Comparison of ENCODE assay signal across 1 cellular context in genomic region chr2:25276569-25277465, GRCh38.
TF ChIP-seq lines count a peak whose summit lies in the region.

No MANE protein-coding gene starts in this region.

TF ChIP-seq in H1, 55 proteins besides CTCF, POLR2A, EP300 and RAD21 (continued from another document):
- TF ChIP-seq USF2 (IDR thresholded peaks at IDR 0.05; ENCODE audit: low read length) (no peak), TAF1 (IDR thresholded peaks at IDR 0.05; ENCODE audit: low read depth, low read length) (peak; percentile 19; the same call in 1 of the 2 replicates), FOSL1 (IDR thresholded peaks at IDR 0.05; ENCODE audit: insufficient read depth, low read depth, low read length) (no peak), HDAC6 (IDR thresholded peaks at IDR 0.05; ENCODE audit: low read depth, low read length) (no peak), JUND (IDR thresholded peaks at IDR 0.05; ENCODE audit: low read length) (no peak), TAF7 (optimal IDR thresholded peaks at IDR 0.05; ENCODE audit: borderline replicate concordance, low read depth, low read length) (no peak), SIX5 (IDR thresholded peaks at IDR 0.05; ENCODE audit: low read depth, low read length) (no peak), SP2 (IDR thresholded peaks at IDR 0.05; ENCODE audit: low read length) (no peak), KDM4A (IDR thresholded peaks at IDR 0.05; ENCODE audit: low read depth, low read length, severe bottlenecking) (no peak), ATF2 (IDR thresholded peaks at IDR 0.05; ENCODE audit: low read length) (no peak), HDAC2 (IDR thresholded peaks at IDR 0.05; ENCODE audit: borderline replicate concordance in 1 of 2, low read depth in 2 of 2, low read length in 2 of 2) (no peak), SUZ12 (IDR thresholded peaks at IDR 0.05; ENCODE audit: low read length) (no peak), PHF8 (conservative IDR thresholded peaks at IDR 0.05; ENCODE audit: low read depth, low read length) (no peak), SRF (IDR thresholded peaks at IDR 0.05; ENCODE audit: low read depth, low read length) (no peak), EZH2 (IDR thresholded peaks at IDR 0.05; ENCODE audit: low read depth, low read length, severe bottlenecking) (no peak), GABPA (IDR thresholded peaks at IDR 0.05; ENCODE audit: borderline replicate concordance, insufficient read depth, low read length) (peak; percentile 47; the same call in 1 of the 2 replicates), MAFK (IDR thresholded peaks at IDR 0.05; ENCODE audit: low read depth, low read length) (no peak), CTBP2 (IDR thresholded peaks at IDR 0.05; ENCODE audit: borderline replicate concordance, insufficient read depth, insufficient read length, low read length) (no peak), RFX5 (IDR thresholded peaks at IDR 0.05; ENCODE audit: borderline replicate concordance, low read depth, low read length) (no peak), RXRA (IDR thresholded peaks at IDR 0.05; ENCODE audit: insufficient read depth, low read depth, low read length) (no peak), CBX5 (IDR thresholded peaks at IDR 0.05; ENCODE audit: low read depth, low read length) (no peak), KDM1A (IDR thresholded peaks at IDR 0.05; ENCODE audit: borderline replicate concordance, low read length) (no peak), TCF12 (IDR thresholded peaks at IDR 0.05; ENCODE audit: low read depth, low read length) (no peak), TEAD4 (IDR thresholded peaks at IDR 0.05; ENCODE audit: low read depth, low read length) (no peak), RBBP5 (IDR thresholded peaks at IDR 0.05; ENCODE audit: borderline replicate concordance, low read depth, low read length) (0 out of 2 replicates have a peak, but pooled peaks have one; percentile 44), BRCA1 (IDR thresholded peaks at IDR 0.05; ENCODE audit: low read depth, low read length) (no peak), RNF2 (IDR thresholded peaks at IDR 0.05; ENCODE audit: borderline replicate concordance, low read depth, low read length, missing control alignments, poor library complexity, severe bottlenecking) (no peak)
- TF ChIP-seq, protein P1, sequence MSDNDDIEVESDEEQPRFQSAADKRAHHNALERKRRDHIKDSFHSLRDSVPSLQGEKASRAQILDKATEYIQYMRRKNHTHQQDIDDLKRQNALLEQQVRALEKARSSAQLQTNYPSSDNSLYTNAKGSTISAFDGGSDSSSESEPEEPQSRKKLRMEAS (IDR thresholded peaks at IDR 0.05): peak; percentile 66
